In the genomic region with DNA sequence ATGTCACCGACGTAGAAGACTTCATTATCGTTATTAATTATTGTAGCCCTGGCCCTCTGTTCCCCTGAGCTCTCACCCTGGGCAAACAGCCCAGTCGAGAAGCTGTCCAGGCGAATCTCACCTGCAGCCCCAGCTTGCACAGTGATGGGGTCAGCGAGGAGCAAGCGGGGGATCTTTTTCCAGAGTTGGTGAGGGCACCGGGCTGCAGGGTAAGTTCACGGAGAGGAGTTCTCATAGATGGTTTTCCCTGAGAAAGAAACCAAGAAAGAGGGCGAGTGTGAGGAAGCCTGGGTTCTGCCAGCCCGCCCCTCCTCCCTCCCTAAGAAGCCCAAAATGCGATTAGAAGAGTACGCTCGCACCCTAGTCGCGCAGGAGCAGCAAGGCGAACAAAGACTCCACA, we compare ENCODE assay signal across 8 cellular contexts. TPM values are rescaled to one million over a fixed set of nuclear protein-coding genes. Genes with fewer than 3 reads are reported as not detected.
A peak's percentile ranks its signal among the peaks of the same experiment; 100 is the strongest.
DNase-seq lines count a peak whose midpoint lies in the region; ATAC-seq and TF ChIP-seq lines count a peak whose summit lies in the region.

No MANE protein-coding gene starts in this region.

- in situ Hi-C loops in KBM-7 (cut with MboI; ENCODE audit: low pct_unique_long_range_greater_than_20kb, low sequenced_read_pairs) = no loop called here

- peak overlapping the region; percentile 95 for H3K27ac ChIP-seq in effector memory CD4-positive, alpha-beta T cell (ENCODE audit: insufficient read depth, low read length, poor library complexity, severe bottlenecking)

- H3K27me3 ChIP-seq in effector memory CD4-positive, alpha-beta T cell (replicated peaks; ENCODE audit: control insufficient read depth, insufficient read depth, low read length, poor library complexity, severe bottlenecking) = no peaks in the 10 kb centered on the region

- H3K4me1 Mint-ChIP-seq in osteocyte (ENCODE audit: unreplicated experiment) = peaks cover 20% of the 10 kb centered on the region

- H3K9me3 ChIP-seq in effector memory CD4-positive, alpha-beta T cell (ENCODE audit: control insufficient read depth, low read length) = no peaks in the 10 kb centered on the region

- ATAC-seq in GM18907 (IDR thresholded peaks at IDR 0.05; ENCODE audit: unreplicated experiment) (peak; percentile 14), GM21576 (IDR thresholded peaks at IDR 0.05; ENCODE audit: unreplicated experiment) (no peak)

- H3K9me3 Mint-ChIP-seq in osteocyte (ENCODE audit: unreplicated experiment) = no peaks in the 10 kb centered on the region

- H3K4me1 ChIP-seq in effector memory CD4-positive, alpha-beta T cell (ENCODE audit: control insufficient read depth, insufficient read depth, low read length, poor library complexity, severe bottlenecking) = peaks cover 15% of the 10 kb centered on the region

- peak overlapping the region; percentile 93 for H3K27ac Mint-ChIP-seq in osteocyte (ENCODE audit: unreplicated experiment)

- peak overlapping the region; percentile 67 for H3K4me3 ChIP-seq in effector memory CD4-positive, alpha-beta T cell (ENCODE audit: insufficient read depth, low read depth, low read length, poor library complexity, severe bottlenecking)

- H3K27me3 Mint-ChIP-seq in osteocyte (ENCODE audit: unreplicated experiment) = no peaks in the 10 kb centered on the region

- no peak for TF ChIP-seq CTCF in osteocyte (IDR thresholded peaks at IDR 0.05)

- no peaks in the 10 kb centered on the region for H3K36me3 Mint-ChIP-seq in osteocyte (ENCODE audit: unreplicated experiment)

- H3K4me3 Mint-ChIP-seq in osteocyte (ENCODE audit: unreplicated experiment) = peak overlapping the region; percentile 93

- no peaks in the 10 kb centered on the region for H3K36me3 ChIP-seq in effector memory CD4-positive, alpha-beta T cell (ENCODE audit: control insufficient read depth, insufficient read depth, low read length)

- DNase-seq in NCI-H1105 treated with DMSO at 0.1 percent for 48 hours (lab: John Stamatoyannopoulos, UW) (peak; percentile 66), osteocyte (ENCODE audit: extremely low spot score, unreplicated experiment) (no peak), hypothalamus (lab: John Stamatoyannopoulos, UW) (no peak), KBM-7 (no peak), NCI-H446 (lab: John Stamatoyannopoulos, UW) (no peak)
- no peak for DNase-seq in effector memory CD4-positive, alpha-beta T cell

RNA-seq across cellular contexts. Expression of gene SPAG5, which starts 0.4 kb away (rescaled TPM):
- total RNA-seq in osteocyte = 15.2 and 15.6 TPM in 2 replicates

RNA-seq across cellular contexts. Expression of gene RSKR, which starts 15.6 kb away (rescaled TPM):
- 7.9 and 10.3 TPM in 2 replicates for total RNA-seq in osteocyte

RNA-seq across cellular contexts. Expression of gene ALDOC, which starts 21.7 kb away (rescaled TPM):
- 2.7 and 3.2 TPM in 2 replicates for total RNA-seq in osteocyte

RNA-seq across cellular contexts. Expression of gene PIGS, which starts 27.1 kb away (rescaled TPM):
- total RNA-seq in osteocyte = 80.0 and 84.3 TPM in 2 replicates

RNA-seq across cellular contexts. Expression of gene UNC119, which starts 46.0 kb away (rescaled TPM):
- 26.0 and 34.9 TPM in 2 replicates for total RNA-seq in osteocyte
